ENCODE assay signal across 1 cellular context in the genomic region with DNA sequence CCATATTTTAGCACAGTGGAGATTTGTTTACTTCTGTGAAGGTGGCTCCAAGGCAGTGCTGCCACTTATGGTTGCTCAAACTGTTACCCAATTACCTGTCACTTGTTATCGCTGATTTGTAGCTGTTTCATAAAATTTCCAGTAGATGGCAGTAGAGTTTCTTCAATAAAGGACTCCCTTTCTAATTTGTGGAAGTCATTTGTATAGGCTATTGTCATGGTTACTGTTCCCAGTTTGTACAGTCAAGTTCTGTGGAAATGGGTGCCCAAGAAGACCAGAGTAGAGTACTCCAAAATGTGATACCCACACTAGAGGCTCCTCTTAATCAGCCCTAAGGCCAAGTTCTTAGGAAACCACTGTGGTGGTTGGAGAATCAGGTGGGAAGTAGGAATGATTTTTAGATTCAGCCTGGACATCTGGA.
TF ChIP-seq lines count a peak whose summit lies in the region.

No MANE protein-coding gene starts in this region.

TF ChIP-seq in HCT116, 20 proteins besides CTCF, POLR2A, EP300 and RAD21 (continued from another document):
- TF ChIP-seq, protein P1, sequence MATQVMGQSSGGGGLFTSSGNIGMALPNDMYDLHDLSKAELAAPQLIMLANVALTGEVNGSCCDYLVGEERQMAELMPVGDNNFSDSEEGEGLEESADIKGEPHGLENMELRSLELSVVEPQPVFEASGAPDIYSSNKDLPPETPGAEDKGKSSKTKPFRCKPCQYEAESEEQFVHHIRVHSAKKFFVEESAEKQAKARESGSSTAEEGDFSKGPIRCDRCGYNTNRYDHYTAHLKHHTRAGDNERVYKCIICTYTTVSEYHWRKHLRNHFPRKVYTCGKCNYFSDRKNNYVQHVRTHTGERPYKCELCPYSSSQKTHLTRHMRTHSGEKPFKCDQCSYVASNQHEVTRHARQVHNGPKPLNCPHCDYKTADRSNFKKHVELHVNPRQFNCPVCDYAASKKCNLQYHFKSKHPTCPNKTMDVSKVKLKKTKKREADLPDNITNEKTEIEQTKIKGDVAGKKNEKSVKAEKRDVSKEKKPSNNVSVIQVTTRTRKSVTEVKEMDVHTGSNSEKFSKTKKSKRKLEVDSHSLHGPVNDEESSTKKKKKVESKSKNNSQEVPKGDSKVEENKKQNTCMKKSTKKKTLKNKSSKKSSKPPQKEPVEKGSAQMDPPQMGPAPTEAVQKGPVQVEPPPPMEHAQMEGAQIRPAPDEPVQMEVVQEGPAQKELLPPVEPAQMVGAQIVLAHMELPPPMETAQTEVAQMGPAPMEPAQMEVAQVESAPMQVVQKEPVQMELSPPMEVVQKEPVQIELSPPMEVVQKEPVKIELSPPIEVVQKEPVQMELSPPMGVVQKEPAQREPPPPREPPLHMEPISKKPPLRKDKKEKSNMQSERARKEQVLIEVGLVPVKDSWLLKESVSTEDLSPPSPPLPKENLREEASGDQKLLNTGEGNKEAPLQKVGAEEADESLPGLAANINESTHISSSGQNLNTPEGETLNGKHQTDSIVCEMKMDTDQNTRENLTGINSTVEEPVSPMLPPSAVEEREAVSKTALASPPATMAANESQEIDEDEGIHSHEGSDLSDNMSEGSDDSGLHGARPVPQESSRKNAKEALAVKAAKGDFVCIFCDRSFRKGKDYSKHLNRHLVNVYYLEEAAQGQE (IDR thresholded peaks at IDR 0.05; ENCODE audit: low read depth): no peak
